1 cellular context compared by ENCODE assay signal in the genomic region with DNA sequence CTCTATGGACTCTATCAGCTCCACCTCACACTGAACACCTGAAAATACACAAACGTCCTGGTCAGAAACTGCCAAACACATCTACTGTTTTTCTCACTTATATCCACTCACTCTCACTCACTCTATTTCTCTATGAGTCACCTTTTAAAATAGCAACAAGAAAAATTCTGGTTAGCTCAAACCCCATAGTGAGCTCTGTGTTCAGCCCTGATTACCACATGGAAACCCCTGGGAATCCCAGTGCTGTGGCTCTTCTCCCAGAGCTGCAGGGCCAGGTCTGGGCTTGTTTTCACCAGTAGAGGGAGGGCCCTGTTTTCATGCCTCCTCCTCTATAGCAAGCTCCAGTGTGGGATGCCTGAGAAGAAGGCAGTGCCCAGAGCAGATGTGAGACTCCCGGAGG.
TF ChIP-seq lines count a peak whose summit lies in the region.

No MANE protein-coding gene starts in this region.

TF ChIP-seq in HepG2, 621 proteins besides CTCF, POLR2A, EP300 and RAD21 (continued from another document):
- TF ChIP-seq, protein P1, sequence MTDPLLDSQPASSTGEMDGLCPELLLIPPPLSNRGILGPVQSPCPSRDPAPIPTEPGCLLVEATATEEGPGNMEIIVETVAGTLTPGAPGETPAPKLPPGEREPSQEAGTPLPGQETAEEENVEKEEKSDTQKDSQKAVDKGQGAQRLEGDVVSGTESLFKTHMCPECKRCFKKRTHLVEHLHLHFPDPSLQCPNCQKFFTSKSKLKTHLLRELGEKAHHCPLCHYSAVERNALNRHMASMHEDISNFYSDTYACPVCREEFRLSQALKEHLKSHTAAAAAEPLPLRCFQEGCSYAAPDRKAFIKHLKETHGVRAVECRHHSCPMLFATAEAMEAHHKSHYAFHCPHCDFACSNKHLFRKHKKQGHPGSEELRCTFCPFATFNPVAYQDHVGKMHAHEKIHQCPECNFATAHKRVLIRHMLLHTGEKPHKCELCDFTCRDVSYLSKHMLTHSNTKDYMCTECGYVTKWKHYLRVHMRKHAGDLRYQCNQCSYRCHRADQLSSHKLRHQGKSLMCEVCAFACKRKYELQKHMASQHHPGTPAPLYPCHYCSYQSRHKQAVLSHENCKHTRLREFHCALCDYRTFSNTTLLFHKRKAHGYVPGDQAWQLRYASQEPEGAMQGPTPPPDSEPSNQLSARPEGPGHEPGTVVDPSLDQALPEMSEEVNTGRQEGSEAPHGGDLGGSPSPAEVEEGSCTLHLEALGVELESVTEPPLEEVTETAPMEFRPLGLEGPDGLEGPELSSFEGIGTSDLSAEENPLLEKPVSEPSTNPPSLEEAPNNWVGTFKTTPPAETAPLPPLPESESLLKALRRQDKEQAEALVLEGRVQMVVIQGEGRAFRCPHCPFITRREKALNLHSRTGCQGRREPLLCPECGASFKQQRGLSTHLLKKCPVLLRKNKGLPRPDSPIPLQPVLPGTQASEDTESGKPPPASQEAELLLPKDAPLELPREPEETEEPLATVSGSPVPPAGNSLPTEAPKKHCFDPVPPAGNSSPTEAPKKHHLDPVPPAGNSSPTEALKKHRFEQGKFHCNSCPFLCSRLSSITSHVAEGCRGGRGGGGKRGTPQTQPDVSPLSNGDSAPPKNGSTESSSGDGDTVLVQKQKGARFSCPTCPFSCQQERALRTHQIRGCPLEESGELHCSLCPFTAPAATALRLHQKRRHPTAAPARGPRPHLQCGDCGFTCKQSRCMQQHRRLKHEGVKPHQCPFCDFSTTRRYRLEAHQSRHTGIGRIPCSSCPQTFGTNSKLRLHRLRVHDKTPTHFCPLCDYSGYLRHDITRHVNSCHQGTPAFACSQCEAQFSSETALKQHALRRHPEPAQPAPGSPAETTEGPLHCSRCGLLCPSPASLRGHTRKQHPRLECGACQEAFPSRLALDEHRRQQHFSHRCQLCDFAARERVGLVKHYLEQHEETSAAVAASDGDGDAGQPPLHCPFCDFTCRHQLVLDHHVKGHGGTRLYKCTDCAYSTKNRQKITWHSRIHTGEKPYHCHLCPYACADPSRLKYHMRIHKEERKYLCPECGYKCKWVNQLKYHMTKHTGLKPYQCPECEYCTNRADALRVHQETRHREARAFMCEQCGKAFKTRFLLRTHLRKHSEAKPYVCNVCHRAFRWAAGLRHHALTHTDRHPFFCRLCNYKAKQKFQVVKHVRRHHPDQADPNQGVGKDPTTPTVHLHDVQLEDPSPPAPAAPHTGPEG (CRISPR knock-in tag; IDR thresholded peaks at IDR 0.05), result no peak
- TF ChIP-seq, protein P2, sequence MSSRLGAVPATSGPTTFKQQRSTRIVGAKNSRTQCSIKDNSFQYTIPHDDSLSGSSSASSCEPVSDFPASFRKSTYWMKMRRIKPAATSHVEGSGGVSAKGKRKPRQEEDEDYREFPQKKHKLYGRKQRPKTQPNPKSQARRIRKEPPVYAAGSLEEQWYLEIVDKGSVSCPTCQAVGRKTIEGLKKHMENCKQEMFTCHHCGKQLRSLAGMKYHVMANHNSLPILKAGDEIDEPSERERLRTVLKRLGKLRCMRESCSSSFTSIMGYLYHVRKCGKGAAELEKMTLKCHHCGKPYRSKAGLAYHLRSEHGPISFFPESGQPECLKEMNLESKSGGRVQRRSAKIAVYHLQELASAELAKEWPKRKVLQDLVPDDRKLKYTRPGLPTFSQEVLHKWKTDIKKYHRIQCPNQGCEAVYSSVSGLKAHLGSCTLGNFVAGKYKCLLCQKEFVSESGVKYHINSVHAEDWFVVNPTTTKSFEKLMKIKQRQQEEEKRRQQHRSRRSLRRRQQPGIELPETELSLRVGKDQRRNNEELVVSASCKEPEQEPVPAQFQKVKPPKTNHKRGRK (CRISPR knock-in tag; IDR thresholded peaks at IDR 0.05), result no peak
- TF ChIP-seq ZNF432 (CRISPR knock-in tag; IDR thresholded peaks at IDR 0.05; ENCODE audit: borderline replicate concordance) (no peak), PHF8 (CRISPR knock-in tag; IDR thresholded peaks at IDR 0.05) (no peak), ZNF367 (CRISPR knock-in tag; IDR thresholded peaks at IDR 0.05; ENCODE audit: borderline replicate concordance) (no peak), PATZ1 (CRISPR knock-in tag; IDR thresholded peaks at IDR 0.05) (no peak), ZNF878 (CRISPR knock-in tag; IDR thresholded peaks at IDR 0.05) (no peak), SP140L (CRISPR knock-in tag; IDR thresholded peaks at IDR 0.05; ENCODE audit: borderline replicate concordance) (no peak), BCLAF1 (IDR thresholded peaks at IDR 0.05) (no peak), MATR3 (CRISPR knock-in tag; IDR thresholded peaks at IDR 0.05) (no peak), ZBTB21 (CRISPR knock-in tag; IDR thresholded peaks at IDR 0.05) (no peak), MED8 (CRISPR knock-in tag; IDR thresholded peaks at IDR 0.05; ENCODE audit: insufficient replicate concordance) (no peak), MXD1 (CRISPR knock-in tag; IDR thresholded peaks at IDR 0.05) (no peak), ZNF614 (CRISPR knock-in tag; IDR thresholded peaks at IDR 0.05; ENCODE audit: borderline replicate concordance) (no peak), HBP1 (CRISPR knock-in tag; IDR thresholded peaks at IDR 0.05; ENCODE audit: low read depth) (no peak)
